Comparison of ENCODE assay signal across 1 cellular context in the genomic region with DNA sequence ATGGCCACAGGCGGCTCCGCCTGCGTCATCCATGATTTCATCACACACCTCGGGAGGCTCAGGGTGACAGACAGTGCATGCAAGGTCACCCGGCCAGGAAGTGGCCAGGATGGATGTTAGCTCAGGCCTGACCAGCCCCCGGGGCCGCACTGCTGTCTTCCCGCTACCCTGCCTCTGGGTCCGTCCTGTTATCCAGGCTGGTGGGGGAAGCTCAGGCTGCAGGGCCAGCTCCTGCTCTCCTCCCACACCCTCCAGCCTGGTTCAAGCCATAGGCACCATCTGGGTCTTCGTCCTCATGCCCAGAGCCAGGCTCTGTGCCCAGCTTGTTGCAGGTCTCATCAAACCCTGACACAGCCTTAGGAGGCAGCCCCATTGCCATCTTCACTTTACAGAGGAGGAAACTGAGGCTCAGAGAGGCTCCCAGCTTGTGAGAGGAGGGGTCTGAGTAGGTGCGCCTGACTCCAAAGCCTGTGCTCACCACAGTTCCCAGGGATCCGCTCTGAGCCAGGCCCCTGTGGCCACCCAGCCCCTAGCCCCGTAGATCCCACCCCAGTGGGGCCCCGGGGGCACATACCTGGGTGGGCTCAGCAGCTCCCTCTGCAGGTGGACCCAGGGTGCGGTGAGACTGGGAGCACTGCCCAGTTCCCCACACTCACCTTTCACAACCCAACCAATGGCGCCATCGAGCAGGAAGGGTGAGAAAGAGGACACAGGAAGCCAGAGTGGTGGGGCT.
TF ChIP-seq lines count a peak whose summit lies in the region.

No MANE protein-coding gene starts in this region.

TF ChIP-seq in K562, 482 proteins besides CTCF, POLR2A, EP300 and RAD21 (continued from another document and continues in another):
- TF ChIP-seq, protein P1, sequence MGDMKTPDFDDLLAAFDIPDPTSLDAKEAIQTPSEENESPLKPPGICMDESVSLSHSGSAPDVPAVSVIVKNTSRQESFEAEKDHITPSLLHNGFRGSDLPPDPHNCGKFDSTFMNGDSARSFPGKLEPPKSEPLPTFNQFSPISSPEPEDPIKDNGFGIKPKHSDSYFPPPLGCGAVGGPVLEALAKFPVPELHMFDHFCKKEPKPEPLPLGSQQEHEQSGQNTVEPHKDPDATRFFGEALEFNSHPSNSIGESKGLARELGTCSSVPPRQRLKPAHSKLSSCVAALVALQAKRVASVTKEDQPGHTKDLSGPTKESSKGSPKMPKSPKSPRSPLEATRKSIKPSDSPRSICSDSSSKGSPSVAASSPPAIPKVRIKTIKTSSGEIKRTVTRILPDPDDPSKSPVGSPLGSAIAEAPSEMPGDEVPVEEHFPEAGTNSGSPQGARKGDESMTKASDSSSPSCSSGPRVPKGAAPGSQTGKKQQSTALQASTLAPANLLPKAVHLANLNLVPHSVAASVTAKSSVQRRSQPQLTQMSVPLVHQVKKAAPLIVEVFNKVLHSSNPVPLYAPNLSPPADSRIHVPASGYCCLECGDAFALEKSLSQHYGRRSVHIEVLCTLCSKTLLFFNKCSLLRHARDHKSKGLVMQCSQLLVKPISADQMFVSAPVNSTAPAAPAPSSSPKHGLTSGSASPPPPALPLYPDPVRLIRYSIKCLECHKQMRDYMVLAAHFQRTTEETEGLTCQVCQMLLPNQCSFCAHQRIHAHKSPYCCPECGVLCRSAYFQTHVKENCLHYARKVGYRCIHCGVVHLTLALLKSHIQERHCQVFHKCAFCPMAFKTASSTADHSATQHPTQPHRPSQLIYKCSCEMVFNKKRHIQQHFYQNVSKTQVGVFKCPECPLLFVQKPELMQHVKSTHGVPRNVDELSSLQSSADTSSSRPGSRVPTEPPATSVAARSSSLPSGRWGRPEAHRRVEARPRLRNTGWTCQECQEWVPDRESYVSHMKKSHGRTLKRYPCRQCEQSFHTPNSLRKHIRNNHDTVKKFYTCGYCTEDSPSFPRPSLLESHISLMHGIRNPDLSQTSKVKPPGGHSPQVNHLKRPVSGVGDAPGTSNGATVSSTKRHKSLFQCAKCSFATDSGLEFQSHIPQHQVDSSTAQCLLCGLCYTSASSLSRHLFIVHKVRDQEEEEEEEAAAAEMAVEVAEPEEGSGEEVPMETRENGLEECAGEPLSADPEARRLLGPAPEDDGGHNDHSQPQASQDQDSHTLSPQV (IDR thresholded peaks at IDR 0.05): peak; percentile 88
- no peak for TF ChIP-seq RBM25 (IDR thresholded peaks at IDR 0.05; ENCODE audit: low read depth, low read length, severe bottlenecking)
- TF ChIP-seq PRMT5 (CRISPR knock-in tag; IDR thresholded peaks at IDR 0.05): no peak
- TF ChIP-seq, protein P2, sequence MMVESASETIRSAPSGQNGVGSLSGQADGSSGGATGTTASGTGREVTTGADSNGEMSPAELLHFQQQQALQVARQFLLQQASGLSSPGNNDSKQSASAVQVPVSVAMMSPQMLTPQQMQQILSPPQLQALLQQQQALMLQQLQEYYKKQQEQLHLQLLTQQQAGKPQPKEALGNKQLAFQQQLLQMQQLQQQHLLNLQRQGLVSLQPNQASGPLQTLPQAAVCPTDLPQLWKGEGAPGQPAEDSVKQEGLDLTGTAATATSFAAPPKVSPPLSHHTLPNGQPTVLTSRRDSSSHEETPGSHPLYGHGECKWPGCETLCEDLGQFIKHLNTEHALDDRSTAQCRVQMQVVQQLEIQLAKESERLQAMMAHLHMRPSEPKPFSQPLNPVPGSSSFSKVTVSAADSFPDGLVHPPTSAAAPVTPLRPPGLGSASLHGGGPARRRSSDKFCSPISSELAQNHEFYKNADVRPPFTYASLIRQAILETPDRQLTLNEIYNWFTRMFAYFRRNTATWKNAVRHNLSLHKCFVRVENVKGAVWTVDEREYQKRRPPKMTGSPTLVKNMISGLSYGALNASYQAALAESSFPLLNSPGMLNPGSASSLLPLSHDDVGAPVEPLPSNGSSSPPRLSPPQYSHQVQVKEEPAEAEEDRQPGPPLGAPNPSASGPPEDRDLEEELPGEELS (CRISPR knock-in tag; IDR thresholded peaks at IDR 0.05; ENCODE audit: borderline replicate concordance): no peak
- TF ChIP-seq, protein P3, sequence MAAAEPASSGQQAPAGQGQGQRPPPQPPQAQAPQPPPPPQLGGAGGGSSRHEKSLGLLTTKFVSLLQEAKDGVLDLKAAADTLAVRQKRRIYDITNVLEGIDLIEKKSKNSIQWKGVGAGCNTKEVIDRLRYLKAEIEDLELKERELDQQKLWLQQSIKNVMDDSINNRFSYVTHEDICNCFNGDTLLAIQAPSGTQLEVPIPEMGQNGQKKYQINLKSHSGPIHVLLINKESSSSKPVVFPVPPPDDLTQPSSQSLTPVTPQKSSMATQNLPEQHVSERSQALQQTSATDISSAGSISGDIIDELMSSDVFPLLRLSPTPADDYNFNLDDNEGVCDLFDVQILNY (CRISPR knock-in tag; IDR thresholded peaks at IDR 0.05): no peak
- TF ChIP-seq ZFP30 (CRISPR knock-in tag; IDR thresholded peaks at IDR 0.05; ENCODE audit: borderline replicate concordance): no peak
- peak; percentile 85 for TF ChIP-seq NFRKB (IDR thresholded peaks at IDR 0.05; ENCODE audit: low read depth)
- TF ChIP-seq CHD2 (IDR thresholded peaks at IDR 0.05; ENCODE audit: low read depth, low read length): no peak
- TF ChIP-seq ZNF695 (CRISPR knock-in tag; IDR thresholded peaks at IDR 0.05): no peak
- no peak for TF ChIP-seq KLF1 (tag; IDR thresholded peaks at IDR 0.05)
- peak; percentile 84 for TF ChIP-seq BRD9 (IDR thresholded peaks at IDR 0.05; ENCODE audit: low read depth, partially characterized antibody)
- no peak for TF ChIP-seq ZZZ3 (IDR thresholded peaks at IDR 0.05)
- TF ChIP-seq, protein P4, sequence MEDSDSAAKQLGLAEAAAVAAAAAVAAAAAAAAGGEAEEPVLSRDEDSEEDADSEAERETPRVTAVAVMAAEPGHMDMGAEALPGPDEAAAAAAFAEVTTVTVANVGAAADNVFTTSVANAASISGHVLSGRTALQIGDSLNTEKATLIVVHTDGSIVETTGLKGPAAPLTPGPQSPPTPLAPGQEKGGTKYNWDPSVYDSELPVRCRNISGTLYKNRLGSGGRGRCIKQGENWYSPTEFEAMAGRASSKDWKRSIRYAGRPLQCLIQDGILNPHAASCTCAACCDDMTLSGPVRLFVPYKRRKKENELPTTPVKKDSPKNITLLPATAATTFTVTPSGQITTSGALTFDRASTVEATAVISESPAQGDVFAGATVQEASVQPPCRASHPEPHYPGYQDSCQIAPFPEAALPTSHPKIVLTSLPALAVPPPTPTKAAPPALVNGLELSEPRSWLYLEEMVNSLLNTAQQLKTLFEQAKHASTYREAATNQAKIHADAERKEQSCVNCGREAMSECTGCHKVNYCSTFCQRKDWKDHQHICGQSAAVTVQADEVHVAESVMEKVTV (CRISPR knock-in tag; IDR thresholded peaks at IDR 0.05): no peak
- no peak for TF ChIP-seq SAP30 (IDR thresholded peaks at IDR 0.05; ENCODE audit: borderline replicate concordance, insufficient read depth, low read depth, low read length, poor library complexity, severe bottlenecking)
- TF ChIP-seq CBX5 (IDR thresholded peaks at IDR 0.05; ENCODE audit: borderline replicate concordance, low read depth): no peak
- TF ChIP-seq, protein P5, sequence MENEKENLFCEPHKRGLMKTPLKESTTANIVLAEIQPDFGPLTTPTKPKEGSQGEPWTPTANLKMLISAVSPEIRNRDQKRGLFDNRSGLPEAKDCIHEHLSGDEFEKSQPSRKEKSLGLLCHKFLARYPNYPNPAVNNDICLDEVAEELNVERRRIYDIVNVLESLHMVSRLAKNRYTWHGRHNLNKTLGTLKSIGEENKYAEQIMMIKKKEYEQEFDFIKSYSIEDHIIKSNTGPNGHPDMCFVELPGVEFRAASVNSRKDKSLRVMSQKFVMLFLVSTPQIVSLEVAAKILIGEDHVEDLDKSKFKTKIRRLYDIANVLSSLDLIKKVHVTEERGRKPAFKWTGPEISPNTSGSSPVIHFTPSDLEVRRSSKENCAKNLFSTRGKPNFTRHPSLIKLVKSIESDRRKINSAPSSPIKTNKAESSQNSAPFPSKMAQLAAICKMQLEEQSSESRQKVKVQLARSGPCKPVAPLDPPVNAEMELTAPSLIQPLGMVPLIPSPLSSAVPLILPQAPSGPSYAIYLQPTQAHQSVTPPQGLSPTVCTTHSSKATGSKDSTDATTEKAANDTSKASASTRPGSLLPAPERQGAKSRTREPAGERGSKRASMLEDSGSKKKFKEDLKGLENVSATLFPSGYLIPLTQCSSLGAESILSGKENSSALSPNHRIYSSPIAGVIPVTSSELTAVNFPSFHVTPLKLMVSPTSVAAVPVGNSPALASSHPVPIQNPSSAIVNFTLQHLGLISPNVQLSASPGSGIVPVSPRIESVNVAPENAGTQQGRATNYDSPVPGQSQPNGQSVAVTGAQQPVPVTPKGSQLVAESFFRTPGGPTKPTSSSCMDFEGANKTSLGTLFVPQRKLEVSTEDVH (IDR thresholded peaks at IDR 0.05; ENCODE audit: low read depth, partially characterized antibody): no peak
- TF ChIP-seq RBM22 (IDR thresholded peaks at IDR 0.05; ENCODE audit: low read depth, low read length, poor library complexity, severe bottlenecking): no peak
- TF ChIP-seq PHF20 (IDR thresholded peaks at IDR 0.05; ENCODE audit: partially characterized antibody): no peak
- TF ChIP-seq PHB2 (IDR thresholded peaks at IDR 0.05; ENCODE audit: low read depth): no peak
- no peak for TF ChIP-seq ERF (CRISPR knock-in tag; IDR thresholded peaks at IDR 0.05)
- no peak for TF ChIP-seq MAFF (IDR thresholded peaks at IDR 0.05; ENCODE audit: low read length)
- TF ChIP-seq SMAD4 (CRISPR knock-in tag; conservative IDR thresholded peaks at IDR 0.05): peak; percentile 93
- TF ChIP-seq, protein P6, sequence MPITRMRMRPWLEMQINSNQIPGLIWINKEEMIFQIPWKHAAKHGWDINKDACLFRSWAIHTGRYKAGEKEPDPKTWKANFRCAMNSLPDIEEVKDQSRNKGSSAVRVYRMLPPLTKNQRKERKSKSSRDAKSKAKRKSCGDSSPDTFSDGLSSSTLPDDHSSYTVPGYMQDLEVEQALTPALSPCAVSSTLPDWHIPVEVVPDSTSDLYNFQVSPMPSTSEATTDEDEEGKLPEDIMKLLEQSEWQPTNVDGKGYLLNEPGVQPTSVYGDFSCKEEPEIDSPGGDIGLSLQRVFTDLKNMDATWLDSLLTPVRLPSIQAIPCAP (CRISPR knock-in tag; IDR thresholded peaks at IDR 0.05; ENCODE audit: borderline replicate concordance): no peak
- TF ChIP-seq ZNF146 (CRISPR knock-in tag; IDR thresholded peaks at IDR 0.05; ENCODE audit: unreplicated experiment): no peak
- no peak for TF ChIP-seq SMAD2 (IDR thresholded peaks at IDR 0.05; ENCODE audit: low read depth, low read length)
- TF ChIP-seq, protein P7, sequence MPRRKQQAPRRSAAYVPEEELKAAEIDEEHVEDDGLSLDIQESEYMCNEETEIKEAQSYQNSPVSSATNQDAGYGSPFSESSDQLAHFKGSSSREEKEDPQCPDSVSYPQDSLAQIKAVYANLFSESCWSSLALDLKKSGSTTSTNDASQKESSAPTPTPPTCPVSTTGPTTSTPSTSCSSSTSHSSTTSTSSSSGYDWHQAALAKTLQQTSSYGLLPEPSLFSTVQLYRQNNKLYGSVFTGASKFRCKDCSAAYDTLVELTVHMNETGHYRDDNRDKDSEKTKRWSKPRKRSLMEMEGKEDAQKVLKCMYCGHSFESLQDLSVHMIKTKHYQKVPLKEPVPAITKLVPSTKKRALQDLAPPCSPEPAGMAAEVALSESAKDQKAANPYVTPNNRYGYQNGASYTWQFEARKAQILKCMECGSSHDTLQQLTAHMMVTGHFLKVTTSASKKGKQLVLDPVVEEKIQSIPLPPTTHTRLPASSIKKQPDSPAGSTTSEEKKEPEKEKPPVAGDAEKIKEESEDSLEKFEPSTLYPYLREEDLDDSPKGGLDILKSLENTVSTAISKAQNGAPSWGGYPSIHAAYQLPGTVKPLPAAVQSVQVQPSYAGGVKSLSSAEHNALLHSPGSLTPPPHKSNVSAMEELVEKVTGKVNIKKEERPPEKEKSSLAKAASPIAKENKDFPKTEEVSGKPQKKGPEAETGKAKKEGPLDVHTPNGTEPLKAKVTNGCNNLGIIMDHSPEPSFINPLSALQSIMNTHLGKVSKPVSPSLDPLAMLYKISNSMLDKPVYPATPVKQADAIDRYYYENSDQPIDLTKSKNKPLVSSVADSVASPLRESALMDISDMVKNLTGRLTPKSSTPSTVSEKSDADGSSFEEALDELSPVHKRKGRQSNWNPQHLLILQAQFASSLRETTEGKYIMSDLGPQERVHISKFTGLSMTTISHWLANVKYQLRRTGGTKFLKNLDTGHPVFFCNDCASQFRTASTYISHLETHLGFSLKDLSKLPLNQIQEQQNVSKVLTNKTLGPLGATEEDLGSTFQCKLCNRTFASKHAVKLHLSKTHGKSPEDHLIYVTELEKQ (CRISPR knock-in tag; IDR thresholded peaks at IDR 0.05): no peak
- TF ChIP-seq ZNF436 (CRISPR knock-in tag; IDR thresholded peaks at IDR 0.05): no peak
- TF ChIP-seq, protein P8, sequence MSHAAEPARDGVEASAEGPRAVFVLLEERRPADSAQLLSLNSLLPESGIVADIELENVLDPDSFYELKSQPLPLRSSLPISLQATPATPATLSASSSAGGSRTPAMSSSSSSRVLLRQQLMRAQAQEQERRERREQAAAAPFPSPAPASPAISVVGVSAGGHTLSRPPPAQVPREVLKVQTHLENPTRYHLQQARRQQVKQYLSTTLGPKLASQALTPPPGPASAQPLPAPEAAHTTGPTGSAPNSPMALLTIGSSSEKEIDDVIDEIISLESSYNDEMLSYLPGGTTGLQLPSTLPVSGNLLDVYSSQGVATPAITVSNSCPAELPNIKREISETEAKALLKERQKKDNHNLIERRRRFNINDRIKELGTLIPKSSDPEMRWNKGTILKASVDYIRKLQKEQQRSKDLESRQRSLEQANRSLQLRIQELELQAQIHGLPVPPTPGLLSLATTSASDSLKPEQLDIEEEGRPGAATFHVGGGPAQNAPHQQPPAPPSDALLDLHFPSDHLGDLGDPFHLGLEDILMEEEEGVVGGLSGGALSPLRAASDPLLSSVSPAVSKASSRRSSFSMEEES (CRISPR knock-in tag; IDR thresholded peaks at IDR 0.05): no peak
- TF ChIP-seq PPARD (CRISPR knock-in tag; IDR thresholded peaks at IDR 0.05): no peak
- TF ChIP-seq, protein P9, sequence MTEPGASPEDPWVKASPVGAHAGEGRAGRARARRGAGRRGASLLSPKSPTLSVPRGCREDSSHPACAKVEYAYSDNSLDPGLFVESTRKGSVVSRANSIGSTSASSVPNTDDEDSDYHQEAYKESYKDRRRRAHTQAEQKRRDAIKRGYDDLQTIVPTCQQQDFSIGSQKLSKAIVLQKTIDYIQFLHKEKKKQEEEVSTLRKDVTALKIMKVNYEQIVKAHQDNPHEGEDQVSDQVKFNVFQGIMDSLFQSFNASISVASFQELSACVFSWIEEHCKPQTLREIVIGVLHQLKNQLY (CRISPR knock-in tag; conservative IDR thresholded peaks at IDR 0.05): no peak
- TF ChIP-seq JUNB (CRISPR knock-in tag; conservative IDR thresholded peaks at IDR 0.05): no peak
- no peak for TF ChIP-seq POLR2B (IDR thresholded peaks at IDR 0.05; ENCODE audit: low read depth, partially characterized antibody)
- TF ChIP-seq ZNF583 (CRISPR knock-in tag; IDR thresholded peaks at IDR 0.05): no peak
- TF ChIP-seq PHTF2 (CRISPR knock-in tag; IDR thresholded peaks at IDR 0.05): no peak
- no peak for TF ChIP-seq STAT5B (CRISPR knock-in tag; IDR thresholded peaks at IDR 0.05)
- TF ChIP-seq TAF7 (tag; IDR thresholded peaks at IDR 0.05): no peak
- TF ChIP-seq, protein P10, sequence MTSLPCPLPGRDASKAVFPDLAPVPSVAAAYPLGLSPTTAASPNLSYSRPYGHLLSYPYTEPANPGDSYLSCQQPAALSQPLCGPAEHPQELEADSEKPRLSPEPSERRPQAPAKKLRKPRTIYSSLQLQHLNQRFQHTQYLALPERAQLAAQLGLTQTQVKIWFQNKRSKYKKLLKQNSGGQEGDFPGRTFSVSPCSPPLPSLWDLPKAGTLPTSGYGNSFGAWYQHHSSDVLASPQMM (CRISPR knock-in tag; IDR thresholded peaks at IDR 0.05): no peak
- TF ChIP-seq IRF2 (CRISPR knock-in tag; IDR thresholded peaks at IDR 0.05): no peak
- TF ChIP-seq CBFA2T2 (conservative IDR thresholded peaks at IDR 0.05): no peak
